In the genomic region with DNA sequence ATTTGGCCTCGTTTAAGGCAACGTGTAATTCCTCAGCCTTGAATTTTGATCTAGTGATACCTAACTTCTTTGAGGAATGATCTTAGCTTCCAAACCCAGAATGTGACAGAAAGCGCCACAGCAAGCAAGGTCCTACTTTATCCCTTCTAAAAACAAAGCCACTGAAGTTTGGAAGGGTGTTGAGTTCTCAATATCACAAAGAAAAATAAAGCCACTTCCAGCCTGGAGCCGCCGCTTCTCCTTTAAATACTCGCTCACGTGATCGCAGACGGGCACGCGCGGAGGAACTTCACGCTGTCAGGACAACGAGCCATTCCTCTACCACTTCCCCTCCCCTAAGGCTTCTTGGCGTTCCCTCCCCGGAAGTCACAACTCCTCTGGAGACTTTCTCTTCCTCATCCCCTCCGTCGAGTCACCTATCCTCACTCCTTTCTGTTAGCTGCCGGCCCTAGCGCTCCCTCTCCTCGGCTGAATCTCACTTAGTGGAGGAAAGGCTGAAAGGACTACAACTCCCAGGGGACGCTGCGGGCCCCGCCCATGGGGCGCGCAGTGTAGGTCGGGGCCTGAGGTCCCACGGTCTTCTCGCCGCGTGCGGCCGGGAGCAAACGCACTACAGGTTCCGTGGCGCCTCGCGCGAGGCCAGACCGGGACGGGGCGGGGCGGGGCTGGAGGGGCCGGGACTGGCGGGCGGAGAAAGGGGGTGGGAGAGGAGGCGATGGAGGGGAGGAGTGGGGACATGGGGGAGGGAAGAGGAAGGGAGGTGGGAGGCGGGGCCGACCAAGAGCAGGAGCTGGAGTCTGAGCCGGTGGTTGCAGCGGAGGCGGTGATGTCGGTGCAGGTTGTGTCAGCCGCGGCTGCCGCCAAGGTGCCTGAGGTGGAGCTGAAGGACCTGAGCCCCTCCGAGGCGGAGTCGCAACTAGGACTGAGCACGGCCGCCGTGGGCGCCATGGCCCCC, we compare ENCODE assay signal across 8 cellular contexts. TPM values are rescaled to one million over a fixed set of nuclear protein-coding genes. Genes with fewer than 3 reads are reported as not detected.
DNase-seq lines count a peak whose midpoint lies in the region; ATAC-seq, FAIRE-seq and TF ChIP-seq lines count a peak whose summit lies in the region.

A gene (plus strand): TSS at position 780 of the 955 bp plus-strand sequence.

- no peaks in the 10 kb centered on the region for H3K36me3 ChIP-seq in BE2C
- no peaks in the 10 kb centered on the region for H3K36me3 ChIP-seq in kidney epithelial cell (ENCODE audit: control insufficient read depth, insufficient read depth, low read length)

- H3K27me3 ChIP-seq in BE2C: peaks cover 5% of the 10 kb centered on the region
- H3K27me3 ChIP-seq in kidney epithelial cell (ENCODE audit: control insufficient read depth, insufficient read depth, low read length): no peaks in the 10 kb centered on the region

- no peaks in the 10 kb centered on the region; the same call in 1 of the 2 replicates for H3K4me1 ChIP-seq in BE2C

- H3K9me3 ChIP-seq in BE2C: no peaks in the 10 kb centered on the region

- peak; percentile 87 for ATAC-seq in HG03442 (IDR thresholded peaks at IDR 0.05; ENCODE audit: unreplicated experiment)

- H3K4me3 ChIP-seq in BE2C (ENCODE audit: low read depth, low read length) (peak within 1 kb of the TSS; percentile 76), kidney epithelial cell (ENCODE audit: low read depth, low read length) (peak within 1 kb of the TSS; percentile 72)

- no peak for TF ChIP-seq CTCF in BE2C (IDR thresholded peaks at IDR 0.05; ENCODE audit: low read depth, low read length)
- TF ChIP-seq CTCF in kidney epithelial cell (IDR thresholded peaks at IDR 0.05; ENCODE audit: insufficient read depth, low read length, poor library complexity, severe bottlenecking): no peak

- peak; percentile 95 for FAIRE-seq in GM19239 (lab: Jason Lieb, UNC)

- peak; percentile 99 for DNase-seq in BE2C
- peak; percentile 83 for DNase-seq in GM19239 (ENCODE audit: insufficient read length, low spot score)
- DNase-seq in NCI-H510A treated with DMSO at 0.1 percent for 48 hours (lab: John Stamatoyannopoulos, UW): peak; percentile 92
- DNase-seq in activated CD4-positive, alpha-beta T cell treated with anti-CD3 and anti-CD28 coated beads for 1 hour: peak; percentile 97
- DNase-seq in cerebellum (ENCODE audit: low spot score): peak; percentile 96
- peak; percentile 86 for DNase-seq in kidney epithelial cell (ENCODE audit: low read depth)
- DNase-seq in stimulated activated CD4-positive, alpha-beta T cell treated with anti-CD3 and anti-CD28 coated beads, Interleukin-15, amount 100 ng/mL, for 24 hours: peak; percentile 98

RNA-seq across cellular contexts. Expression of the gene that starts here (rescaled TPM):
- 6.6 TPM for polyA plus RNA-seq in BE2C (2012; ENCODE audit: insufficient read depth, insufficient read length, low read depth)
- 35.9 TPM for total RNA-seq in cerebellum
- total RNA-seq in kidney epithelial cell: 9.5 and 10.1 TPM in 2 replicates

Comparison
In these comparisons a context has a peak if more than half of its experiments do, and no peak if none do; other contexts are left out.
1. Peak in every context shown above with its lines: DNase-seq, ATAC-seq and H3K4me3 ChIP-seq.